23 cellular contexts compared by ENCODE assay signal in genomic region chr4:185286571-185286970, GRCh38.
DNase-seq lines count a peak whose midpoint lies in the region; ATAC-seq and TF ChIP-seq lines count a peak whose summit lies in the region.
"Had no signal": no experiment of that assay in that cellular context is flagged by ENCODE, and none has a peak within 500 bp of the region (broad histone marks: within the 10 kb centered on the region; RNA-seq: fewer than 3 reads in every experiment).

No MANE protein-coding gene starts in this region.

- H3K14ac ChIP-seq in H9 (ENCODE audit: insufficient read depth, low read length): no peak overlapping the region

- H4K5ac ChIP-seq in H9 (ENCODE audit: insufficient read length, low read depth, low read length): no peak overlapping the region

- H3K36me3 Mint-ChIP-seq in H9 (ENCODE audit: insufficient read depth in 1 of 3, low read depth in 3 of 3) (peaks cover 0 to 14% (median 13%) of the 10 kb centered on the region in 3 experiments; a peak in 5 of 7 replicates), osteocyte (ENCODE audit: unreplicated experiment) (peaks cover 14% of the 10 kb centered on the region)

- no CpG with 5 or more reads among the region's 3 CpGs for WGBS in H9 (ENCODE audit: extremely low coverage, insufficient read length, low lambda C conversion rate)

- ATAC-seq in HG03457 (IDR thresholded peaks at IDR 0.05; ENCODE audit: unreplicated experiment): no peak
- ATAC-seq: GM12878, K562, Right ventricle myocardium inferior had no signal

- H3K9me3 ChIP-seq in H9 (ENCODE audit: control insufficient read depth, low read depth, low read length): no peaks in the 10 kb centered on the region
- H3K9me3 ChIP-seq: Peyer's patch had no signal

- H2AK5ac ChIP-seq in H9 (ENCODE audit: insufficient read length, low read length): no peak overlapping the region

- DNase-seq in ELR (ENCODE audit: low read depth) (peak; percentile 42), H9 (no peak), cerebellar cortex (ENCODE audit: low spot score) (peak; percentile 33), osteocyte (ENCODE audit: extremely low spot score, unreplicated experiment) (no peak)
- DNase-seq in activated CD4-positive, CD25-positive, alpha-beta regulatory T cell (lab: John Stamatoyannopoulos, UW): no peak
- DNase-seq in activated CD4-positive, alpha-beta T cell treated with anti-CD3 and anti-CD28 coated beads, Interleukin-2, amount 50 U/mL, for 1 hour: no peak
- DNase-seq in activated effector memory CD4-positive, alpha-beta T cell treated with Interleukin-2 at 50 U/mL for 16 hours: no peak
- DNase-seq: ACHN; CD4-positive, CD25-positive, alpha-beta regulatory T cell; COR-L47; DMS 273 treated with DMSO at 0.1 percent for 48 hours; DND-41; GOT3; NCI-H1694 treated with DMSO at 0.1 percent for 48 hours; NCI-H510A; NCI-H748 treated with DMSO at 0.1 percent for 48 hours; NK-92 treated with Interleukin-12 subunit alpha and Interleukin-12 subunit beta, amount 100 ng/mL, for 24 hours; Peyer's patch had no signal

- no peak overlapping the region for H2BK12ac ChIP-seq in H9 (ENCODE audit: insufficient read length, low read depth, low read length)

- TF ChIP-seq CTCF in H9 (conservative IDR thresholded peaks at IDR 0.05) (no peak), osteocyte (IDR thresholded peaks at IDR 0.05) (no peak)

- H3K27ac ChIP-seq in H9 (ENCODE audit: insufficient read length, low read depth, low read length): no peak overlapping the region
- H3K27ac ChIP-seq: Peyer's patch had no signal

- H3K23ac ChIP-seq in H9 (ENCODE audit: insufficient read length, low read depth, low read length): no peak overlapping the region

- no peak overlapping the region for H3T11ph ChIP-seq in H9 (ENCODE audit: low read length)

- H3K79me2 ChIP-seq in H9 (ENCODE audit: insufficient read depth, low read length): no peaks in the 10 kb centered on the region

- H4K20me1 ChIP-seq in H9 (ENCODE audit: control insufficient read depth, insufficient read depth, insufficient read length): no peaks in the 10 kb centered on the region

- no peaks in the 10 kb centered on the region for H3K79me1 ChIP-seq in H9 (ENCODE audit: insufficient read depth, low read depth, low read length, poor library complexity, severe bottlenecking)

- no peaks in the 10 kb centered on the region for H3K27me3 Mint-ChIP-seq in H9 (ENCODE audit: low read depth)
- H3K27me3 Mint-ChIP-seq in osteocyte (ENCODE audit: unreplicated experiment): no peaks in the 10 kb centered on the region
- H3K27me3 Mint-ChIP-seq: B cell; CD4-positive, CD25-positive, alpha-beta regulatory T cell had no signal

- no peak overlapping the region for H2AFZ ChIP-seq in H9 (ENCODE audit: low read length)

- H3K27ac Mint-ChIP-seq in H9 (peak overlapping the region in 2 of 3 experiments; percentile 52 to 62; a peak in 3 of 7 replicates), osteocyte (ENCODE audit: unreplicated experiment) (peak overlapping the region; percentile 83)
- H3K27ac Mint-ChIP-seq: B cell; CD4-positive, CD25-positive, alpha-beta regulatory T cell had no signal

- no peak overlapping the region for H3K4me3 Mint-ChIP-seq in H9
- no peak overlapping the region for H3K4me3 Mint-ChIP-seq in osteocyte (ENCODE audit: unreplicated experiment)
- H3K4me3 Mint-ChIP-seq: B cell; CD4-positive, CD25-positive, alpha-beta regulatory T cell had no signal

- H3K4me1 ChIP-seq in H9 (ENCODE audit: insufficient read depth, low read length): 0 out of 2 replicates have a peak, but pooled peaks cover 2% of the 10 kb centered on the region
- H3K4me1 ChIP-seq: Peyer's patch had no signal

- H3K4me2 ChIP-seq in H9 (ENCODE audit: insufficient read depth, insufficient read length, low read length): no peak overlapping the region

- no peak overlapping the region for H3K9ac ChIP-seq in H9 (ENCODE audit: extremely low read depth, insufficient read length, low read length)

- H2BK120ac ChIP-seq in H9 (ENCODE audit: low read depth, low read length, poor library complexity, severe bottlenecking): no peak overlapping the region

- H3K23me2 ChIP-seq in H9 (ENCODE audit: insufficient read length, low read depth, low read length, poor library complexity, severe bottlenecking): no peaks in the 10 kb centered on the region

- H3K4ac ChIP-seq in H9 (ENCODE audit: low read depth, low read length): no peak overlapping the region

- H3K18ac ChIP-seq in H9 (ENCODE audit: insufficient read length, low read depth, low read length): no peak overlapping the region

- no peak overlapping the region for H4K91ac ChIP-seq in H9 (ENCODE audit: insufficient read length, low read depth, low read length)

- H2BK15ac ChIP-seq in H9 (ENCODE audit: low read depth, low read length): no peak overlapping the region

- no peaks in the 10 kb centered on the region for H3K27me3 ChIP-seq in H9 (ENCODE audit: insufficient read depth, low read length)
- H3K27me3 ChIP-seq: Peyer's patch had no signal

- no peak overlapping the region for H2BK5ac ChIP-seq in H9 (ENCODE audit: insufficient read length, low read length)

- no peak overlapping the region for H4K8ac ChIP-seq in H9 (replicated peaks; ENCODE audit: insufficient read length, low read depth, low read length)

- H3K56ac ChIP-seq in H9 (ENCODE audit: insufficient read length, low read depth, low read length): no peak overlapping the region

- H3K9me3 Mint-ChIP-seq in H9 (no peaks in the 10 kb centered on the region), osteocyte (ENCODE audit: unreplicated experiment) (no peaks in the 10 kb centered on the region)

- H3K4me1 Mint-ChIP-seq in H9 (peaks cover 10 to 14% of the 10 kb centered on the region in 2 experiments), osteocyte (ENCODE audit: unreplicated experiment) (peaks cover 46% of the 10 kb centered on the region)
- H3K4me1 Mint-ChIP-seq: B cell had no signal

- H2BK20ac ChIP-seq in H9 (ENCODE audit: low read depth, low read length, poor library complexity, severe bottlenecking): no peak overlapping the region

Comparison
In these comparisons a context has a peak if more than half of its experiments do, and no peak if none do; other contexts are left out.
1. DNase-seq: peak in ELR (single experiment) and cerebellar cortex (single experiment); none in H9 (single experiment), osteocyte (single experiment), activated CD4-positive, CD25-positive, alpha-beta regulatory T cell (0 of 4), activated CD4-positive, alpha-beta T cell treated with anti-CD3 and anti-CD28 coated beads, Interleukin-2, amount 50 U/mL, for 1 hour (single experiment) and activated effector memory CD4-positive, alpha-beta T cell treated with Interleukin-2 at 50 U/mL for 16 hours (single experiment).